ENCODE assay signal across 16 cellular contexts in the genomic region with DNA sequence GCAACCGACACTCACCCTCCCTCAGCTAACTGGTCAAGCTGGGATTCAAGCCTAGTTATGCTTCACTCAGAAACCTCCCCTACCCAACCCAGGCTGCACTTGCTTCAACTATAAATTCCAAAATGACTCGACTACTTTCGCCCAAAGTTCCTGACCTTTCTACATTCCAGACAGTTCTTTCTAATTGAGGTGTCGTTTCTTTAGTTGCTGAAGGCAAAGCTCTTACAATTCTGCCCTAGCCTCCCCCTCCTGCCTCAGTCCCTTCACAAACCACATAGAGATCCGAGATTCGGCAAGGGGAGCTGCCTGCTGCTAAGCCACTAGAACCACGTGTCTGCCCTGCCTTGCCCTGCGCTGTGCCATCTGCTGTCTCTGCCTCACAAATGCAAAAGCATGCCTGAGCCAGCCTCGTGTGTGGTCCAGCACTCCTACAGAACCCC.
DNase-seq lines count a peak whose midpoint lies in the region; ATAC-seq, FAIRE-seq and TF ChIP-seq lines count a peak whose summit lies in the region.
"Had no signal": no experiment of that assay in that cellular context is flagged by ENCODE, and none has a peak within 500 bp of the region (broad histone marks: within the 10 kb centered on the region; RNA-seq: fewer than 3 reads in every experiment).

No MANE protein-coding gene starts in this region.

- no peaks in the 10 kb centered on the region for H3K9me3 ChIP-seq in breast epithelium
- H3K9me3 ChIP-seq: tibial nerve had no signal

- no peak overlapping the region for H3K4me3 Mint-ChIP-seq in MCF 10A (ENCODE audit: unreplicated experiment)
- H3K4me3 Mint-ChIP-seq in T-helper 2 cell treated with Interferon-gamma antibody and Interleukin-4, amounts not matched to agents 5 μg/mL and 100 μg/mL, for 36 hours, result no peak overlapping the region
- H3K4me3 Mint-ChIP-seq: naive B cell had no signal

- no peaks in the 10 kb centered on the region for H3K36me3 Mint-ChIP-seq in MCF 10A (ENCODE audit: insufficient read depth, unreplicated experiment)
- no peaks in the 10 kb centered on the region for H3K36me3 Mint-ChIP-seq in T-helper 2 cell treated with Interferon-gamma antibody and Interleukin-4, amounts not matched to agents 5 μg/mL and 100 μg/mL, for 36 hours (ENCODE audit: low read depth)
- H3K36me3 Mint-ChIP-seq: brain, naive B cell had no signal

- no peaks in the 10 kb centered on the region for H3K27me3 Mint-ChIP-seq in MCF 10A (ENCODE audit: insufficient read depth, unreplicated experiment)
- H3K27me3 Mint-ChIP-seq in T-helper 2 cell treated with Interferon-gamma antibody and Interleukin-4, amounts not matched to agents 5 μg/mL and 100 μg/mL, for 36 hours (ENCODE audit: low read depth), result peaks cover 51% of the 10 kb centered on the region

- H3K27ac ChIP-seq in breast epithelium, result no peak overlapping the region
- H3K27ac ChIP-seq: tibial nerve had no signal

- no peaks in the 10 kb centered on the region for H3K9me3 Mint-ChIP-seq in MCF 10A (ENCODE audit: unreplicated experiment)
- H3K9me3 Mint-ChIP-seq in T-helper 2 cell treated with Interferon-gamma antibody and Interleukin-4, amounts not matched to agents 5 μg/mL and 100 μg/mL, for 36 hours, result no peaks in the 10 kb centered on the region
- H3K9me3 Mint-ChIP-seq: brain had no signal

- TF ChIP-seq CTCF in MCF 10A (IDR thresholded peaks at IDR 0.05; ENCODE audit: unreplicated experiment), result no peak
- TF ChIP-seq CTCF in breast epithelium (IDR thresholded peaks at IDR 0.05), result no peak

- CTCF ChIA-PET in MCF 10A (lab: Yijun Ruan, JAX), result interaction anchor here (1.0 to 4.2 kb wide), 5 partner anchors 8 to 125 kb away, joined by 3 to 21 read pairs (median 3); no protein-coding TSS in a partner anchor

- H3K4me3 ChIP-seq in breast epithelium, result no peak overlapping the region
- H3K4me3 ChIP-seq: tibial nerve had no signal

- H3K36me3 ChIP-seq in breast epithelium, result no peaks in the 10 kb centered on the region
- H3K36me3 ChIP-seq: tibial nerve had no signal

- ATAC-seq in HG03442 (IDR thresholded peaks at IDR 0.05; ENCODE audit: unreplicated experiment) (no peak), GM21447 (IDR thresholded peaks at IDR 0.05; ENCODE audit: unreplicated experiment) (no peak)

- peaks cover 0 to 33% of the 10 kb centered on the region in 2 donors for H3K27me3 ChIP-seq in breast epithelium

- POLR2A ChIA-PET in MCF 10A (lab: Yijun Ruan, JAX), result interaction anchor here (0.6 to 3.3 kb wide), 6 partner anchors 8 to 176 kb away, joined by 4 to 18 read pairs (median 6); no protein-coding TSS in a partner anchor

- TF ChIP-seq POLR2A in breast epithelium (IDR thresholded peaks at IDR 0.05), result no peak

- DNase-seq in MCF 10A (ENCODE audit: unreplicated experiment) (peak; percentile 24), breast epithelium (ENCODE audit: low spot score in 2 of 2) (no peak), SW480 (ENCODE audit: low spot score) (peak; percentile 17), islet precursor cell (peak; percentile 84), urothelium cell line (ENCODE audit: low spot score) (peak; percentile 68)
- no peak for DNase-seq in T-helper 2 cell treated with Interferon-gamma antibody and Interleukin-4, amounts not matched to agents 5 μg/mL and 100 μg/mL, for 36 hours (ENCODE audit: low spot score)
- DNase-seq: activated CD4-positive, alpha-beta T cell treated with anti-CD3 and anti-CD28 coated beads, Interleukin-2, amount 50 U/mL, for 1 hour; naive B cell; NCI-H1105; T-helper 1 cell had no signal

- FAIRE-seq in urothelium cell line (lab: Jason Lieb, UNC), result peak; percentile 88
- FAIRE-seq: A204.1, endothelial cell of umbilical vein had no signal

- H3K27ac Mint-ChIP-seq in MCF 10A (ENCODE audit: low read depth, unreplicated experiment), result no peak overlapping the region
- H3K27ac Mint-ChIP-seq in T-helper 2 cell treated with Interferon-gamma antibody and Interleukin-4, amounts not matched to agents 5 μg/mL and 100 μg/mL, for 36 hours, result no peak overlapping the region
- H3K27ac Mint-ChIP-seq: brain, naive B cell had no signal

- H3K4me1 ChIP-seq in breast epithelium, result no peaks in the 10 kb centered on the region
- H3K4me1 ChIP-seq: tibial nerve had no signal

- BruUV-seq in MCF 10A (replicated peaks; lab: Mats Ljungman, UMichigan), result no TSS peak

- H3K4me1 Mint-ChIP-seq in MCF 10A (ENCODE audit: insufficient read depth, unreplicated experiment), result peaks cover 23% of the 10 kb centered on the region
- H3K4me1 Mint-ChIP-seq in T-helper 2 cell treated with Interferon-gamma antibody and Interleukin-4, amounts not matched to agents 5 μg/mL and 100 μg/mL, for 36 hours (ENCODE audit: low read depth), result no peaks in the 10 kb centered on the region
- H3K4me1 Mint-ChIP-seq: naive B cell had no signal

- intact Hi-C loops in MCF 10A (cut with micrococcal nuclease) (no loop called here), breast epithelium (cut with DNase I; ENCODE audit: low total_unique reads) (loop anchor here (5.0 kb wide), 1 partner anchor 120 kb away; no protein-coding TSS in a partner anchor)

Comparison
In these comparisons a context has a peak if more than half of its experiments do, and no peak if none do; other contexts are left out.
1. DNase-seq: peak in MCF 10A (single experiment), SW480 (single experiment), islet precursor cell (single experiment) and urothelium cell line (single experiment); none in breast epithelium (0 of 2) and T-helper 2 cell treated with Interferon-gamma antibody and Interleukin-4, amounts not matched to agents 5 μg/mL and 100 μg/mL, for 36 hours (single experiment).